Comparison of ENCODE assay signal across 1 cellular context in genomic region chr19:38224014-38224862, GRCh38.
TF ChIP-seq lines count a peak whose summit lies in the region.

Gene DPF1, minus strand, starts transcription at chr19:38224222. Its CDS starts 80 bp downstream, at chr19:38224142.

TF ChIP-seq in K562, 482 proteins besides CTCF, POLR2A, EP300 and RAD21 (continued from another document and continues in another):
- TF ChIP-seq UBTF (IDR thresholded peaks at IDR 0.05; ENCODE audit: borderline replicate concordance in 1 of 2, low read depth in 2 of 2, low read length in 2 of 2) (0 out of 4 replicates have a peak, but pooled peaks of 1 of the 2 experiments have one; percentile 12), FOSL1 (tag; conservative IDR thresholded peaks at IDR 0.05) (no peak), ETV1 (tag; conservative IDR thresholded peaks at IDR 0.05; ENCODE audit: low read depth) (no peak), ZEB2 (IDR thresholded peaks at IDR 0.05) (peak; percentile 90), ZNF707 (CRISPR knock-in tag; conservative IDR thresholded peaks at IDR 0.05) (no peak), GMEB1 (CRISPR knock-in tag; IDR thresholded peaks at IDR 0.05) (peak; percentile 55), SUPT5H (IDR thresholded peaks at IDR 0.05) (peak; percentile 46), HDAC8 (tag; IDR thresholded peaks at IDR 0.05) (no peak), NR2C2 (CRISPR knock-in tag; IDR thresholded peaks at IDR 0.05) (no peak), NR2C2 (tag; IDR thresholded peaks at IDR 0.05) (no peak), ZBED1 (IDR thresholded peaks at IDR 0.05) (no peak), RBM25 (IDR thresholded peaks at IDR 0.05; ENCODE audit: low read depth, low read length, severe bottlenecking) (peak; percentile 97), ZNF224 (CRISPR knock-in tag; IDR thresholded peaks at IDR 0.05) (no peak), SREBF2 (CRISPR knock-in tag; IDR thresholded peaks at IDR 0.05) (no peak), CHAMP1 (IDR thresholded peaks at IDR 0.05) (no peak), NFATC3 (IDR thresholded peaks at IDR 0.05) (no peak), FOXJ3 (CRISPR knock-in tag; IDR thresholded peaks at IDR 0.05) (no peak), ZBTB17 (CRISPR knock-in tag; IDR thresholded peaks at IDR 0.05) (no peak), KDM2B (CRISPR knock-in tag; IDR thresholded peaks at IDR 0.05) (no peak), MXI1 (IDR thresholded peaks at IDR 0.05; ENCODE audit: low read depth, low read length) (no peak), TFAP4 (CRISPR knock-in tag; IDR thresholded peaks at IDR 0.05; ENCODE audit: borderline replicate concordance) (0 out of 2 replicates have a peak, but pooled peaks have one; percentile 11), NCOA2 (IDR thresholded peaks at IDR 0.05; ENCODE audit: partially characterized antibody in 2 of 2) (no peak), SMARCB1 (IDR thresholded peaks at IDR 0.05; ENCODE audit: insufficient read length, low read depth) (no peak), HDAC6 (IDR thresholded peaks at IDR 0.05; ENCODE audit: low read depth, low read length) (no peak), RBM14 (IDR thresholded peaks at IDR 0.05; ENCODE audit: borderline replicate concordance, insufficient read depth, low read depth, low read length) (no peak), ZNF696 (CRISPR knock-in tag; conservative IDR thresholded peaks at IDR 0.05) (no peak), MYNN (IDR thresholded peaks at IDR 0.05) (peak; percentile 85), MYNN (CRISPR knock-in tag; IDR thresholded peaks at IDR 0.05) (no peak), XRCC3 (IDR thresholded peaks at IDR 0.05) (no peak), ETV5 (CRISPR knock-in tag; IDR thresholded peaks at IDR 0.05; ENCODE audit: low read depth) (peak; percentile 71), TRIM28 (IDR thresholded peaks at IDR 0.05) (no peak), RBM39 (optimal IDR thresholded peaks at IDR 0.05; ENCODE audit: low read depth, low read length) (no peak), CREM (IDR thresholded peaks at IDR 0.05; ENCODE audit: low read depth) (peak; percentile 74), TFE3 (CRISPR knock-in tag; IDR thresholded peaks at IDR 0.05) (no peak), HDAC3 (IDR thresholded peaks at IDR 0.05; ENCODE audit: borderline replicate concordance, partially characterized antibody) (no peak), ZNF217 (CRISPR knock-in tag; IDR thresholded peaks at IDR 0.05) (no peak), NFE2L1 (tag; IDR thresholded peaks at IDR 0.05; ENCODE audit: borderline replicate concordance, low read depth) (no peak), NCOR1 (IDR thresholded peaks at IDR 0.05) (no peak), EHMT2 (IDR thresholded peaks at IDR 0.05) (no peak), BHLHE40 (IDR thresholded peaks at IDR 0.05; ENCODE audit: low read length) (peak; percentile 58), CHD1 (IDR thresholded peaks at IDR 0.05; ENCODE audit: low read length) (no peak), FOXA3 (CRISPR knock-in tag; conservative IDR thresholded peaks at IDR 0.05 in 1 of 2, IDR thresholded peaks at IDR 0.05 in 1 of 2) (no peak), ZNF766 (CRISPR knock-in tag; conservative IDR thresholded peaks at IDR 0.05) (no peak), MCM7 (IDR thresholded peaks at IDR 0.05) (no peak), ZNF77 (CRISPR knock-in tag; IDR thresholded peaks at IDR 0.05) (no peak), FIP1L1 (IDR thresholded peaks at IDR 0.05; ENCODE audit: low read depth, low read length, poor library complexity, severe bottlenecking) (no peak), NFRKB (IDR thresholded peaks at IDR 0.05; ENCODE audit: low read depth) (no peak), HNRNPL (IDR thresholded peaks at IDR 0.05; ENCODE audit: low read depth, low read length) (0 out of 2 replicates have a peak, but pooled peaks have one; percentile 43), YY1 (IDR thresholded peaks at IDR 0.05; ENCODE audit: borderline replicate concordance in 1 of 3, control insufficient read depth in 1 of 3, extremely low read depth in 1 of 3, insufficient read depth in 3 of 3, insufficient read length in 1 of 3, insufficient replicate concordance in 2 of 3, low read depth in 1 of 3, low read length in 2 of 3) (peak in 2 of 3 experiments; percentile 86 to 91), ZNF239 (CRISPR knock-in tag; IDR thresholded peaks at IDR 0.05) (no peak)
- TF ChIP-seq, protein P1, sequence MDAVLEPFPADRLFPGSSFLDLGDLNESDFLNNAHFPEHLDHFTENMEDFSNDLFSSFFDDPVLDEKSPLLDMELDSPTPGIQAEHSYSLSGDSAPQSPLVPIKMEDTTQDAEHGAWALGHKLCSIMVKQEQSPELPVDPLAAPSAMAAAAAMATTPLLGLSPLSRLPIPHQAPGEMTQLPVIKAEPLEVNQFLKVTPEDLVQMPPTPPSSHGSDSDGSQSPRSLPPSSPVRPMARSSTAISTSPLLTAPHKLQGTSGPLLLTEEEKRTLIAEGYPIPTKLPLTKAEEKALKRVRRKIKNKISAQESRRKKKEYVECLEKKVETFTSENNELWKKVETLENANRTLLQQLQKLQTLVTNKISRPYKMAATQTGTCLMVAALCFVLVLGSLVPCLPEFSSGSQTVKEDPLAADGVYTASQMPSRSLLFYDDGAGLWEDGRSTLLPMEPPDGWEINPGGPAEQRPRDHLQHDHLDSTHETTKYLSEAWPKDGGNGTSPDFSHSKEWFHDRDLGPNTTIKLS (IDR thresholded peaks at IDR 0.05; ENCODE audit: borderline replicate concordance, low read depth), result peak; percentile 72; the same call in 1 of the 2 replicates
- TF ChIP-seq, protein P2, sequence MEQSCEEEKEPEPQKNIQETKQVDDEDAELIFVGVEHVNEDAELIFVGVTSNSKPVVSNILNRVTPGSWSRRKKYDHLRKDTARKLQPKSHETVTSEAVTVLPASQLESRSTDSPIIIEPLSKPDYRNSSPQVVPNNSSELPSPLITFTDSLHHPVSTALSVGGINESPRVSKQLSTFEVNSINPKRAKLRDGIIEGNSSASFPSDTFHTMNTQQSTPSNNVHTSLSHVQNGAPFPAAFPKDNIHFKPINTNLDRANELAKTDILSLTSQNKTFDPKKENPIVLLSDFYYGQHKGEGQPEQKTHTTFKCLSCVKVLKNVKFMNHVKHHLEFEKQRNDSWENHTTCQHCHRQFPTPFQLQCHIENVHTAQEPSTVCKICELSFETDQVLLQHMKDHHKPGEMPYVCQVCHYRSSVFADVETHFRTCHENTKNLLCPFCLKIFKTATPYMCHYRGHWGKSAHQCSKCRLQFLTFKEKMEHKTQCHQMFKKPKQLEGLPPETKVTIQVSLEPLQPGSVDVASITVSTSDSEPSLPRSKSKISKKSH (CRISPR knock-in tag; IDR thresholded peaks at IDR 0.05), result no peak
- TF ChIP-seq, protein P3, sequence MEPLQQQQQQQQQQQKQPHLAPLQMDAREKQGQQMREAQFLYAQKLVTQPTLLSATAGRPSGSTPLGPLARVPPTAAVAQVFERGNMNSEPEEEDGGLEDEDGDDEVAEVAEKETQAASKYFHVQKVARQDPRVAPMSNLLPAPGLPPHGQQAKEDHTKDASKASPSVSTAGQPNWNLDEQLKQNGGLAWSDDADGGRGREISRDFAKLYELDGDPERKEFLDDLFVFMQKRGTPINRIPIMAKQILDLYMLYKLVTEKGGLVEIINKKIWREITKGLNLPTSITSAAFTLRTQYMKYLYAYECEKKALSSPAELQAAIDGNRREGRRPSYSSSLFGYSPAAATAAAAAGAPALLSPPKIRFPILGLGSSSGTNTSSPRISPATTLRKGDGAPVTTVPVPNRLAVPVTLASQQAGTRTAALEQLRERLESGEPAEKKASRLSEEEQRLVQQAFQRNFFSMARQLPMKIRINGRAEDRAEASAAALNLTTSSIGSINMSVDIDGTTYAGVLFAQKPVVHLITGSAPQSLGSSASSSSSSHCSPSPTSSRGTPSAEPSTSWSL (CRISPR knock-in tag; IDR thresholded peaks at IDR 0.05; ENCODE audit: borderline replicate concordance), result no peak
- TF ChIP-seq, protein P4, sequence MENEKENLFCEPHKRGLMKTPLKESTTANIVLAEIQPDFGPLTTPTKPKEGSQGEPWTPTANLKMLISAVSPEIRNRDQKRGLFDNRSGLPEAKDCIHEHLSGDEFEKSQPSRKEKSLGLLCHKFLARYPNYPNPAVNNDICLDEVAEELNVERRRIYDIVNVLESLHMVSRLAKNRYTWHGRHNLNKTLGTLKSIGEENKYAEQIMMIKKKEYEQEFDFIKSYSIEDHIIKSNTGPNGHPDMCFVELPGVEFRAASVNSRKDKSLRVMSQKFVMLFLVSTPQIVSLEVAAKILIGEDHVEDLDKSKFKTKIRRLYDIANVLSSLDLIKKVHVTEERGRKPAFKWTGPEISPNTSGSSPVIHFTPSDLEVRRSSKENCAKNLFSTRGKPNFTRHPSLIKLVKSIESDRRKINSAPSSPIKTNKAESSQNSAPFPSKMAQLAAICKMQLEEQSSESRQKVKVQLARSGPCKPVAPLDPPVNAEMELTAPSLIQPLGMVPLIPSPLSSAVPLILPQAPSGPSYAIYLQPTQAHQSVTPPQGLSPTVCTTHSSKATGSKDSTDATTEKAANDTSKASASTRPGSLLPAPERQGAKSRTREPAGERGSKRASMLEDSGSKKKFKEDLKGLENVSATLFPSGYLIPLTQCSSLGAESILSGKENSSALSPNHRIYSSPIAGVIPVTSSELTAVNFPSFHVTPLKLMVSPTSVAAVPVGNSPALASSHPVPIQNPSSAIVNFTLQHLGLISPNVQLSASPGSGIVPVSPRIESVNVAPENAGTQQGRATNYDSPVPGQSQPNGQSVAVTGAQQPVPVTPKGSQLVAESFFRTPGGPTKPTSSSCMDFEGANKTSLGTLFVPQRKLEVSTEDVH (IDR thresholded peaks at IDR 0.05; ENCODE audit: low read depth, partially characterized antibody), result no peak
- TF ChIP-seq, protein P5, sequence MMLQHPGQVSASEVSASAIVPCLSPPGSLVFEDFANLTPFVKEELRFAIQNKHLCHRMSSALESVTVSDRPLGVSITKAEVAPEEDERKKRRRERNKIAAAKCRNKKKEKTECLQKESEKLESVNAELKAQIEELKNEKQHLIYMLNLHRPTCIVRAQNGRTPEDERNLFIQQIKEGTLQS (IDR thresholded peaks at IDR 0.05), result no peak
- TF ChIP-seq, protein P5 (CRISPR knock-in tag; conservative IDR thresholded peaks at IDR 0.05), result no peak
